Comparison of ENCODE assay signal across 16 cellular contexts in genomic region chr11:75046668-75047067, GRCh38. TPM values are rescaled to one million over a fixed set of nuclear protein-coding genes. Genes with fewer than 3 reads are reported as not detected.
"Had no signal": no experiment of that assay in that cellular context is flagged by ENCODE, and none has a peak within 500 bp of the region (broad histone marks: within the 10 kb centered on the region; RNA-seq: fewer than 3 reads in every experiment).

No MANE protein-coding gene starts in this region.

RNA-seq across cellular contexts. Expression of gene OR2AT4, which starts 50.0 kb away (rescaled TPM):
- total RNA-seq: dermis blood vessel endothelial cell, esophagus mucosa, esophagus squamous epithelium, gastrocnemius medialis, glomerular endothelial cell, heart right ventricle, kidney epithelial cell, left cardiac atrium, left lung, left ventricle myocardium superior, lower leg skin, lower lobe of right lung, lung microvascular endothelial cell, mononuclear cell, mucosa of gallbladder had no signal
- polyA plus RNA-seq: heart right ventricle, keratinocyte had no signal
